ENCODE assay signal across 8 cellular contexts in the genomic region with DNA sequence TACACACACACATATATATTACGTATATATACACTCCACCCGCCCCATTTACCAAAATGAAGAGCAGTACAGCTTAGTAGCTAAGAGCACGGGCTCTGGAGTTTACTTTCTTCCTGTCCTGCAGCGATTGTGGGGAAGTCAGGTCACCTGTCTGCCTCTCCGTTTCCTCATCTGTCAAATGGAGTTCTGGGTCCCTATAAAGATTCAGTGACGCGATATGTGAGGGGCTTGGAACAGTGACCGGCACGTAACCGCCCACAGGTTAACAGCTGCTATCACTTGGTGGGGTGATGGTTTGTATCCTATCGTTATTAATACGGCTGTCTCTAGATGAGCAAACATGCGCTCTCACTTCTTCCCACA. TPM values are rescaled to one million over a fixed set of nuclear protein-coding genes. Genes with fewer than 3 reads are reported as not detected.
DNase-seq lines count a peak whose midpoint lies in the region; ATAC-seq and TF ChIP-seq lines count a peak whose summit lies in the region.

No MANE protein-coding gene starts in this region.

- no peaks in the 10 kb centered on the region for H3K36me3 Mint-ChIP-seq in endodermal cell (ENCODE audit: low read depth)
- peaks cover 5 to 22% (median 7%) of the 10 kb centered on the region in 5 donors for H3K36me3 Mint-ChIP-seq in naive thymus-derived CD4-positive, alpha-beta T cell

- no peaks in the 10 kb centered on the region for H3K9me3 ChIP-seq in endodermal cell (ENCODE audit: control insufficient read depth, low read length)
- H3K9me3 ChIP-seq in naive thymus-derived CD4-positive, alpha-beta T cell (ENCODE audit: control insufficient read depth in 2 of 3, low read length in 3 of 3), result no peaks in the 10 kb centered on the region
- H3K9me3 ChIP-seq in tibial nerve, result no peaks in the 10 kb centered on the region

- no peaks in the 10 kb centered on the region for H3K27me3 ChIP-seq in GM06990 (replicated peaks; ENCODE audit: control insufficient read depth, insufficient read depth, low read length)
- H3K27me3 ChIP-seq in endodermal cell (ENCODE audit: control insufficient read depth, insufficient read depth, low read length, poor library complexity, severe bottlenecking), result no peaks in the 10 kb centered on the region
- H3K27me3 ChIP-seq in naive thymus-derived CD4-positive, alpha-beta T cell (ENCODE audit: control insufficient read depth in 2 of 2, insufficient read depth in 2 of 2, low read length in 2 of 2), result no peaks in the 10 kb centered on the region
- no peaks in the 10 kb centered on the region for H3K27me3 ChIP-seq in tibial nerve

- no peaks in the 10 kb centered on the region for H3K4me1 ChIP-seq in endodermal cell (ENCODE audit: control insufficient read depth, insufficient read depth, low read length)
- H3K4me1 ChIP-seq in naive thymus-derived CD4-positive, alpha-beta T cell (ENCODE audit: control insufficient read depth in 2 of 2, insufficient read depth in 2 of 2, low read length in 2 of 2), result peaks cover 11 to 21% of the 10 kb centered on the region in 2 donors
- peaks cover 0 to 58% (median 11%) of the 10 kb centered on the region in 4 donors for H3K4me1 ChIP-seq in tibial nerve

- TF ChIP-seq CTCF in GM06990 (IDR thresholded peaks at IDR 0.05; ENCODE audit: insufficient read depth, low read length, poor library complexity, severe bottlenecking) (no peak), endodermal cell (conservative IDR thresholded peaks at IDR 0.05) (no peak), tibial nerve (IDR thresholded peaks at IDR 0.05) (no peak)

- CTCF ChIA-PET in naive thymus-derived CD4-positive, alpha-beta T cell (lab: Charles Lee), result interaction anchor here (1.2 to 1.3 kb wide), 2 partner anchors 30 to 159 kb away, joined by 3 read pairs; no protein-coding TSS in a partner anchor

- 3 to 6% methylated on average over 5 to 13 of the region's 13 CpGs for WGBS in endodermal cell (ENCODE audit: insufficient coverage in 1 of 2, insufficient read length in 1 of 2), 2 experiments
- WGBS in tibial nerve, 2 donors, result 0 to 1% methylated on average over 13 of the region's 13 CpGs

- intact Hi-C loops in naive thymus-derived CD4-positive, alpha-beta T cell (cut with micrococcal nuclease), result loop anchor here (1.0 to 2.0 kb wide), 8 partner anchors 34 to 1511 kb away; a partner anchor contains a TSS

- H3K4me1 Mint-ChIP-seq in endodermal cell, result peaks cover 11% of the 10 kb centered on the region
- peaks cover 32 to 75% (median 70%) of the 10 kb centered on the region in 7 donors for H3K4me1 Mint-ChIP-seq in naive thymus-derived CD4-positive, alpha-beta T cell

- TF ChIP-seq EP300 in tibial nerve (IDR thresholded peaks at IDR 0.05), result no peak

- POLR2A ChIA-PET in naive thymus-derived CD4-positive, alpha-beta T cell (lab: Charles Lee), result interaction anchor here (0.7 to 3.5 kb wide), 10 partner anchors 8 to 719 kb away, joined by 3 to 26 read pairs (median 3); a partner anchor contains a TSS

- H3K4me3 ChIP-seq in GM06990 (replicated peaks; ENCODE audit: low read depth, low read length) (peak overlapping the region; percentile 95), endodermal cell (ENCODE audit: low read length) (peak overlapping the region; percentile 97), tibial nerve (peak overlapping the region; percentile 51 to 74 (median 71))
- H3K4me3 ChIP-seq in naive thymus-derived CD4-positive, alpha-beta T cell (ENCODE audit: low read length), result peak overlapping the region; percentile 93

- H3K27ac Mint-ChIP-seq in endodermal cell, result peak overlapping the region; percentile 95
- H3K27ac Mint-ChIP-seq in naive thymus-derived CD4-positive, alpha-beta T cell, result peak overlapping the region; percentile 96 to 99 (median 97)

- no peaks in the 10 kb centered on the region for H3K9me3 Mint-ChIP-seq in endodermal cell
- no peaks in the 10 kb centered on the region for H3K9me3 Mint-ChIP-seq in naive thymus-derived CD4-positive, alpha-beta T cell

- H3K4me3 Mint-ChIP-seq in endodermal cell, result peak overlapping the region; percentile 94
- H3K4me3 Mint-ChIP-seq in naive thymus-derived CD4-positive, alpha-beta T cell, result peak overlapping the region; percentile 91 to 99 (median 98)

- DNase-seq in GM06990 (ENCODE audit: extremely low read depth, insufficient read length) (no peak), T-helper 22 cell (ENCODE audit: low read depth) (peak; percentile 15), endodermal cell (no peak), tibial nerve (ENCODE audit: low spot score in 2 of 2) (no peak), NCI-H524 treated with DMSO at 0.1 percent for 48 hours (lab: John Stamatoyannopoulos, UW) (no peak)
- peak in 2 of 9 donors; percentile 37 to 40 for DNase-seq in naive thymus-derived CD4-positive, alpha-beta T cell

- peak overlapping the region; percentile 81 for H3K9ac ChIP-seq in endodermal cell (ENCODE audit: extremely low read depth, low read length, poor library complexity, severe bottlenecking)

- no peak overlapping the region for H3K27ac ChIP-seq in endodermal cell (ENCODE audit: low read depth, low read length)
- H3K27ac ChIP-seq in naive thymus-derived CD4-positive, alpha-beta T cell (ENCODE audit: low read depth, low read length), result peak overlapping the region; percentile 80
- peak overlapping the region; percentile 69 to 86 (median 80) for H3K27ac ChIP-seq in tibial nerve

- ATAC-seq in GM21360 (IDR thresholded peaks at IDR 0.05; ENCODE audit: unreplicated experiment) (peak; percentile 58), HG03571 (IDR thresholded peaks at IDR 0.05; ENCODE audit: unreplicated experiment) (peak; percentile 40)
- ATAC-seq in naive thymus-derived CD4-positive, alpha-beta T cell, result peak; percentile 51

- no peaks in the 10 kb centered on the region for H3K27me3 Mint-ChIP-seq in endodermal cell (ENCODE audit: insufficient read depth)
- no peaks in the 10 kb centered on the region for H3K27me3 Mint-ChIP-seq in naive thymus-derived CD4-positive, alpha-beta T cell

- TF ChIP-seq POLR2A in tibial nerve (IDR thresholded peaks at IDR 0.05), result no peak

- H3K36me3 ChIP-seq in GM06990 (ENCODE audit: control insufficient read depth, insufficient read depth, low read length), result no peaks in the 10 kb centered on the region
- no peaks in the 10 kb centered on the region for H3K36me3 ChIP-seq in endodermal cell (ENCODE audit: control insufficient read depth, insufficient read depth, low read length)
- H3K36me3 ChIP-seq in naive thymus-derived CD4-positive, alpha-beta T cell (ENCODE audit: control insufficient read depth in 2 of 3, insufficient read depth in 3 of 3, low read length in 3 of 3), result no peaks in the 10 kb centered on the region
- no peaks in the 10 kb centered on the region for H3K36me3 ChIP-seq in tibial nerve

RNA-seq across cellular contexts. Expression of a gene that starts 0.5 kb away (rescaled TPM):
- total RNA-seq in endodermal cell (10 to 100 TPM; 18.0 to 19.7 TPM), tibial nerve (10 to 100 TPM; 10.5 to 19.7 (median 13.6) TPM)
- 15.3 TPM for polyA plus RNA-seq in endodermal cell (2013, experiment 1 of 2)
- polyA plus RNA-seq in endodermal cell (2013, experiment 2 of 2), result 13.2 TPM
- 10 to 100 TPM; 26.2 to 53.1 (median 37.1) TPM for total RNA-seq in naive thymus-derived CD4-positive, alpha-beta T cell
- polyA plus RNA-seq in naive thymus-derived CD4-positive, alpha-beta T cell, result 10 to 100 TPM; 23.3 to 26.1 TPM

RNA-seq across cellular contexts. Expression of a gene that starts 0.5 kb away (rescaled TPM):
- total RNA-seq in endodermal cell (10 to 100 TPM; 25.8 to 36.2 TPM), tibial nerve (10 to 100 TPM; 15.7 to 45.9 (median 36.4) TPM)
- polyA plus RNA-seq in endodermal cell (2013, experiment 1 of 2), result 31.6 TPM
- polyA plus RNA-seq in endodermal cell (2013, experiment 2 of 2), result 32.9 TPM
- total RNA-seq in naive thymus-derived CD4-positive, alpha-beta T cell, result 10 to 100 TPM; 11.1 to 30.6 (median 28.1) TPM
- polyA plus RNA-seq in naive thymus-derived CD4-positive, alpha-beta T cell, result 1 to 10 TPM; 5.6 to 7.3 TPM
